In the genomic region with DNA sequence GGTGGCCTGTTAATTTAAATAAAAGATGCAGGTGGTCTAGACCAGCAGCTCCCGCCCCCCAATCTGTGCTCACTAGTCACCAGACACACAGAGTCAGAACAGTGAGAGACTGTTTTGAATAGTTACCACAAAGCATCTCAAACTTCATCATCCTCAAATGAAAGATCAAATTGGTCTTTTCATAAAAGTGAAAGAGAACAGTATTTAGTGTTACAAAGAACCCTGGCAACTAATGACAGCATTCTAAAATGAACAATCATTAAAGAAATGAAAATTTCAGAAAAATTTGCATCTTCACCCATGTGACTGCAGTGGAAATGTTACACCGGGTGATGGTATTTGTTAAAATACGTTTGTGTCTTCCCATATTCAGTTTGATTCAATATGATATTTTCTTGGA, we compare ENCODE assay signal across 14 cellular contexts.
DNase-seq lines count a peak whose midpoint lies in the region; ATAC-seq and TF ChIP-seq lines count a peak whose summit lies in the region.
"Had no signal": no experiment of that assay in that cellular context is flagged by ENCODE, and none has a peak within 500 bp of the region (broad histone marks: within the 10 kb centered on the region; RNA-seq: fewer than 3 reads in every experiment).

No MANE protein-coding gene starts in this region.

- H3K27me3 Mint-ChIP-seq in activated T-cell treated with anti-CD3 and anti-CD28 coated beads, Interleukin-2, amount 50 U/mL, for 4 hours (ENCODE audit: low read depth), result peaks cover 3% of the 10 kb centered on the region

- intact Hi-C loops in PC-3 (cut with micrococcal nuclease), result no loop called here

- no peak overlapping the region for H3K27ac ChIP-seq in PC-3 (ENCODE audit: low read length)
- H3K27ac ChIP-seq: skin epidermis had no signal

- no peak for DNase-seq in activated T-cell treated with anti-CD3 and anti-CD28 coated beads, Interleukin-2, amount 50 U/mL, for 4 hours
- DNase-seq in activated T-cell treated with anti-CD3 and anti-CD28 coated beads, Interleukin-2, amount 50 U/mL, for 48 hours, result no peak
- DNase-seq in stimulated activated effector memory CD8-positive, alpha-beta T cell treated with anti-CD3 and anti-CD28 coated beads, Interleukin-12 subunit alpha, Interleukin-12 subunit beta, amount 100 ng/mL, for 72 hours (ENCODE audit: low spot score in 2 of 2), result no peak
- DNase-seq in stimulated activated CD4-positive, alpha-beta T cell treated with anti-CD3 and anti-CD28 coated beads, Interleukin-4, amount 100 ng/mL, for 24 hours, result no peak
- no peak for DNase-seq in medulla oblongata (ENCODE audit: extremely low spot score)
- no peak for DNase-seq in PC-3
- DNase-seq: NCI-H1436; stimulated activated CD8-positive, alpha-beta memory T cell treated with anti-CD3 and anti-CD28 coated beads, Interleukin-4, amount 100 ng/mL, for 48 hours had no signal

- no peaks in the 10 kb centered on the region for H3K9me3 ChIP-seq in PC-3 (ENCODE audit: low read length)

- no peaks in the 10 kb centered on the region for H4K20me1 ChIP-seq in PC-3 (ENCODE audit: low read length)

- no peaks in the 10 kb centered on the region for H3K9me3 Mint-ChIP-seq in activated T-cell treated with anti-CD3 and anti-CD28 coated beads, Interleukin-2, amount 50 U/mL, for 4 hours
- H3K9me3 Mint-ChIP-seq in stimulated activated effector memory CD8-positive, alpha-beta T cell treated with anti-CD3 and anti-CD28 coated beads, Interleukin-12 subunit alpha, Interleukin-12 subunit beta, amount 100 ng/mL, for 72 hours, result no peaks in the 10 kb centered on the region
- H3K9me3 Mint-ChIP-seq: activated T-helper 1 cell treated with anti-CD3 and anti-CD28 coated beads, Interleukin-12 subunit alpha, Interleukin-12 subunit beta, Interleukin-2, Interleukin-4 antibody, amounts not matched to agents 30 ng/mL and 10 ng/mL and 1 ng/mL, durations not matched to agents 14 hours and 24 hours and 36 hours; nephron; T-helper 1 cell treated with Interleukin-12 subunit alpha and Interleukin-12 subunit beta and Interleukin-4 antibody, amounts not matched to agents 30 μg/mL and 1 μg/mL, for 36 hours had no signal

- no peak overlapping the region for H3K9ac ChIP-seq in PC-3 (ENCODE audit: low read length)

- no peak for TF ChIP-seq CTCF in PC-3 (conservative IDR thresholded peaks at IDR 0.05; ENCODE audit: low read depth, low read length)

- CTCF ChIA-PET in PC-3 (lab: Charles Lee), result no interaction called here

- no peaks in the 10 kb centered on the region for H3K4me1 Mint-ChIP-seq in activated T-cell treated with anti-CD3 and anti-CD28 coated beads, Interleukin-2, amount 50 U/mL, for 4 hours (ENCODE audit: low read depth)
- H3K4me1 Mint-ChIP-seq in stimulated activated effector memory CD8-positive, alpha-beta T cell treated with anti-CD3 and anti-CD28 coated beads, Interleukin-12 subunit alpha, Interleukin-12 subunit beta, amount 100 ng/mL, for 72 hours, result peaks cover 12% of the 10 kb centered on the region

- BruUV-seq in PC-3 (replicated peaks; lab: Mats Ljungman, UMichigan), result no TSS peak

- H3K36me3 ChIP-seq in PC-3 (ENCODE audit: low read depth, low read length), result no peaks in the 10 kb centered on the region

- peak overlapping the region; percentile 40 for H3K27ac Mint-ChIP-seq in stimulated activated effector memory CD8-positive, alpha-beta T cell treated with anti-CD3 and anti-CD28 coated beads, Interleukin-12 subunit alpha, Interleukin-12 subunit beta, amount 100 ng/mL, for 72 hours
- H3K27ac Mint-ChIP-seq: activated T-helper 1 cell treated with anti-CD3 and anti-CD28 coated beads, Interleukin-12 subunit alpha, Interleukin-12 subunit beta, Interleukin-2, Interleukin-4 antibody, amounts not matched to agents 30 ng/mL and 10 ng/mL and 1 ng/mL, durations not matched to agents 14 hours and 24 hours and 36 hours; nephron; T-helper 1 cell treated with Interleukin-12 subunit alpha and Interleukin-12 subunit beta and Interleukin-4 antibody, amounts not matched to agents 30 μg/mL and 1 μg/mL, for 36 hours had no signal

- H3K4me1 ChIP-seq in PC-3 (ENCODE audit: insufficient read depth, low read length), result no peaks in the 10 kb centered on the region

- no peak overlapping the region for H3K4me3 Mint-ChIP-seq in activated T-cell treated with anti-CD3 and anti-CD28 coated beads, Interleukin-2, amount 50 U/mL, for 4 hours
- H3K4me3 Mint-ChIP-seq in stimulated activated effector memory CD8-positive, alpha-beta T cell treated with anti-CD3 and anti-CD28 coated beads, Interleukin-12 subunit alpha, Interleukin-12 subunit beta, amount 100 ng/mL, for 72 hours, result no peak overlapping the region
- H3K4me3 Mint-ChIP-seq: activated T-helper 1 cell treated with anti-CD3 and anti-CD28 coated beads, Interleukin-12 subunit alpha, Interleukin-12 subunit beta, Interleukin-2, Interleukin-4 antibody, amounts not matched to agents 30 ng/mL and 10 ng/mL and 1 ng/mL, durations not matched to agents 14 hours and 24 hours and 36 hours; nephron; T-helper 1 cell treated with Interleukin-12 subunit alpha and Interleukin-12 subunit beta and Interleukin-4 antibody, amounts not matched to agents 30 μg/mL and 1 μg/mL, for 36 hours had no signal

- no peak overlapping the region for H2AFZ ChIP-seq in PC-3 (ENCODE audit: low read length)

- peak; percentile 59 to 77 for ATAC-seq in activated T-cell treated with anti-CD3 and anti-CD28 coated beads, Interleukin-2, amount 50 U/mL, for 4 hours
- ATAC-seq in GM21825 (IDR thresholded peaks at IDR 0.05; ENCODE audit: unreplicated experiment), result peak; percentile 29
- ATAC-seq in HG03280 (IDR thresholded peaks at IDR 0.05; ENCODE audit: unreplicated experiment), result peak; percentile 38
- peak; percentile 90 for ATAC-seq in stimulated activated effector memory CD8-positive, alpha-beta T cell treated with anti-CD3 and anti-CD28 coated beads, Interleukin-12 subunit alpha, Interleukin-12 subunit beta, amount 100 ng/mL, for 72 hours
- no peak for ATAC-seq in PC-3

- H3K9me2 ChIP-seq in PC-3 (replicated peaks; ENCODE audit: low read length), result no peaks in the 10 kb centered on the region

- H3K79me2 ChIP-seq in PC-3 (ENCODE audit: low read length), result no peaks in the 10 kb centered on the region

- H3K27me3 ChIP-seq in PC-3 (ENCODE audit: low read length), result no peaks in the 10 kb centered on the region

- no peak overlapping the region for H3K4me3 ChIP-seq in PC-3 (ENCODE audit: low read length)
- H3K4me3 ChIP-seq: skin epidermis had no signal

- H3K4me2 ChIP-seq in PC-3 (ENCODE audit: low read length), result no peak overlapping the region

- POLR2A ChIA-PET in PC-3 (lab: Charles Lee; ENCODE audit: unreplicated experiment), result no interaction called here

- no peaks in the 10 kb centered on the region for H3F3A ChIP-seq in PC-3 (ENCODE audit: low read length, unreplicated experiment)

- H3K36me3 Mint-ChIP-seq in activated T-cell treated with anti-CD3 and anti-CD28 coated beads, Interleukin-2, amount 50 U/mL, for 4 hours (ENCODE audit: insufficient read depth), result no peaks in the 10 kb centered on the region
- H3K36me3 Mint-ChIP-seq in stimulated activated effector memory CD8-positive, alpha-beta T cell treated with anti-CD3 and anti-CD28 coated beads, Interleukin-12 subunit alpha, Interleukin-12 subunit beta, amount 100 ng/mL, for 72 hours, result no peaks in the 10 kb centered on the region
